ENCODE assay signal across 8 cellular contexts in the genomic region with DNA sequence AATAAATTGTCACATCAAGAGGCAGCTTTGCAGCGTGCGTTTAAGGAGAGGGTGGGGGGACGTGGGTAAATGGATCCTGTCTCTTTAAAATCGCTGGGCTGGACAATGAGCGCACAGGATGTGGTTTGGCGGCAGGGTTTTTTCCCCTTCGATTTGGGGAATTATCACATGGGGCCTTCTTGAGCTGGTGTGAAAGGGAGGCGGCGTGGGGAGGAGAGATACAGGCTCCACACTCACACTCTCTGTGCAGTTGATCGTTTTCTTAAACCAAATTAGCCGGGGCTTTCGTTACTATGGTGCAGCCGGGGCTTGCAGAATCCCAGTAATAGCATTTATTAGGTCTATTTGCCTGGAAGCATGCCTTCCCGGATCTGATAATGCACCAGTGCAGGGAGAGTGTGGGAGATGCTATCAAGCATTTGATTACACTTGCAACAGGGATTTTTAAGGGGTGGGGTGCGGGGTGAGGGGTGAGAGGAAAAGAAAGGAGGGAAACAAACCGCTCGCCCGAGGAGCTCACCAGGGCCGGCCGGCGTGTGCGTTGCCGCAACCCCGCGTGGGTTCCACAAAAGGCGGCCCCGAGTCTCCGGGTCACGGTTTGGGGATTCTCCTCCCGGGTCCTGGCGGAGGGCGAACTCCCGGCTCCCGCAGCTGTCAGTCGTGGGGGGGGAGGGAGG. TPM values are rescaled to one million over a fixed set of nuclear protein-coding genes. Genes with fewer than 3 reads are reported as not detected.
DNase-seq lines count a peak whose midpoint lies in the region; ATAC-seq, FAIRE-seq and TF ChIP-seq lines count a peak whose summit lies in the region.

No MANE protein-coding gene starts in this region.

- no peak for TF ChIP-seq RAD21 in GM12878 (IDR thresholded peaks at IDR 0.05; ENCODE audit: insufficient read depth, low read depth, low read length)

- SMC1A ChIA-PET in GM12878 (lab: Charles Lee; ENCODE audit: uncharacterized antibody, unreplicated experiment), result interaction anchor here (1.5 to 3.3 kb wide), 8 partner anchors 9 to 63 kb away, joined by 3 to 39 read pairs (median 8); partner anchors contain the start of gene GSE1

- TF ChIP-seq POLR2A in GM12878 (IDR thresholded peaks at IDR 0.05; ENCODE audit: low read depth, low read length), result peak; percentile 72

- H2AFZ ChIP-seq in Loucy (ENCODE audit: low read length) (no peak overlapping the region), GM12878 (ENCODE audit: control insufficient read depth, low read depth, low read length) (peak overlapping the region; percentile 72)

- H4K20me1 ChIP-seq in Loucy (ENCODE audit: insufficient read depth, low read length, poor library complexity, severe bottlenecking) (peaks cover 29% of the 10 kb centered on the region), GM12878 (ENCODE audit: control insufficient read depth, insufficient read depth) (no peaks in the 10 kb centered on the region; the same call in 1 of the 2 replicates)

- H3K9me3 ChIP-seq in Loucy (ENCODE audit: insufficient read depth, low read depth, low read length) (no peaks in the 10 kb centered on the region), GM12878 (replicated peaks; ENCODE audit: control insufficient read depth, insufficient read depth, low read length) (no peaks in the 10 kb centered on the region), skeletal muscle satellite cell (replicated peaks; ENCODE audit: low read length) (no peaks in the 10 kb centered on the region)

- H3K4me2 ChIP-seq in Loucy (ENCODE audit: low read depth, low read length, poor library complexity, severe bottlenecking), result peak overlapping the region; percentile 76
- peak overlapping the region; percentile 98 for H3K4me2 ChIP-seq in GM12878 (ENCODE audit: control insufficient read depth, insufficient read depth)
- H3K4me2 ChIP-seq in skeletal muscle satellite cell (ENCODE audit: low read length), result peak overlapping the region; percentile 100

- no peaks in the 10 kb centered on the region for H3K9me2 ChIP-seq in Loucy (replicated peaks; ENCODE audit: low read depth, low read length)

- H3K27me3 ChIP-seq in Loucy (ENCODE audit: insufficient read depth, low read length, poor library complexity, severe bottlenecking) (peaks cover 6% of the 10 kb centered on the region), GM12878 (replicated peaks in 1 of 2; ENCODE audit: control insufficient read depth in 2 of 2, insufficient read depth in 2 of 2, low read length in 1 of 2) (no peaks in the 10 kb centered on the region), skeletal muscle satellite cell (ENCODE audit: control insufficient read depth, insufficient read depth, low read length) (no peaks in the 10 kb centered on the region)

- TF ChIP-seq EP300 in GM12878 (IDR thresholded peaks at IDR 0.05; ENCODE audit: borderline replicate concordance in 1 of 2, control insufficient read depth in 1 of 2, low read depth in 2 of 2, low read length in 2 of 2), result peak; percentile 65 to 78; a peak in 3 of 4 replicates

- in situ Hi-C loops in GM12878 (cut with MboI), result loop anchor here (10.0 to 25.0 kb wide), 2 partner anchors 451 to 942 kb away; partner anchors contain the start of gene COTL1

- H3K4me1 ChIP-seq in Loucy (ENCODE audit: insufficient read depth, low read length, poor library complexity, severe bottlenecking) (peaks cover 24% of the 10 kb centered on the region), GM12878 (ENCODE audit: control insufficient read depth, insufficient read depth, low read length) (peaks cover 13% of the 10 kb centered on the region), skeletal muscle satellite cell (ENCODE audit: control insufficient read depth, insufficient read depth, low read length) (peaks cover 26% of the 10 kb centered on the region)

- intact Hi-C loops in GM12878 (cut with micrococcal nuclease; ENCODE audit: unreplicated experiment), result loop anchor here (2.0 to 10.0 kb wide), 2 partner anchors 109 to 133 kb away; no protein-coding TSS in a partner anchor

- CTCF ChIA-PET in GM12878 (lab: Yijun Ruan, JAX), result interaction anchor here (0.6 to 6.0 kb wide), 16 partner anchors 9 to 897 kb away, joined by 3 to 49 read pairs (median 4); partner anchors contain the start of gene GSE1

- H3K4me3 ChIP-seq in Loucy (ENCODE audit: low read length, poor library complexity, severe bottlenecking) (peak overlapping the region; percentile 98), GM12878 (peak overlapping the region; percentile 95), iPS-11a (ENCODE audit: low read depth, low read length) (peak overlapping the region; percentile 57), skeletal muscle satellite cell (ENCODE audit: low read length) (peak overlapping the region; percentile 92)

- TSS peak; percentile 76 for BruUV-seq in GM12878 (replicated peaks; lab: Mats Ljungman, UMichigan)

- H3K36me3 ChIP-seq in Loucy (ENCODE audit: insufficient read depth, low read length) (no peaks in the 10 kb centered on the region), GM12878 (ENCODE audit: control insufficient read depth in 2 of 2, insufficient read depth in 2 of 2, low read length in 1 of 2) (no peaks in the 10 kb centered on the region), skeletal muscle satellite cell (ENCODE audit: insufficient read depth, low read length) (no peaks in the 10 kb centered on the region)

- H3K9ac ChIP-seq in Loucy (ENCODE audit: low read depth, low read length, poor library complexity, severe bottlenecking) (peak overlapping the region; percentile 100), GM12878 (ENCODE audit: control insufficient read depth, insufficient read depth, low read length) (peak overlapping the region; percentile 83), skeletal muscle satellite cell (ENCODE audit: low read depth, low read length) (peak overlapping the region; percentile 78)

- H3F3A ChIP-seq in Loucy (ENCODE audit: low read depth), result peaks cover 4% of the 10 kb centered on the region

- H3K79me2 ChIP-seq in Loucy (ENCODE audit: insufficient read depth, low read length) (peaks cover 52% of the 10 kb centered on the region), GM12878 (ENCODE audit: control insufficient read depth, insufficient read depth, low read length) (peaks cover 46% of the 10 kb centered on the region)

- peak overlapping the region; percentile 97 for H3K27ac ChIP-seq in GM12878 (ENCODE audit: control insufficient read depth, insufficient read depth)

- POLR2A ChIA-PET in GM12878 (lab: Charles Lee), result interaction anchor here (1.2 to 3.4 kb wide), 7 partner anchors 10 to 106 kb away, joined by 3 to 34 read pairs (median 7); partner anchors contain the start of gene GSE1

- RAD21 ChIA-PET in GM12878 (lab: Charles Lee; ENCODE audit: unreplicated experiment), result interaction anchor here (0.7 to 3.9 kb wide), 16 partner anchors 9 to 439 kb away, joined by 3 to 47 read pairs (median 6); partner anchors contain the start of gene GSE1

- TF ChIP-seq CTCF in Loucy (conservative IDR thresholded peaks at IDR 0.05; ENCODE audit: low read length) (no peak), GM12878 (IDR thresholded peaks at IDR 0.05 in 2 of 3, conservative IDR thresholded peaks at IDR 0.05 in 1 of 3; ENCODE audit: control insufficient read depth in 2 of 3, extremely low read depth in 1 of 3, insufficient read depth in 1 of 3, low read depth in 3 of 3, low read length in 3 of 3) (no peak)

- peak; percentile 98 for FAIRE-seq in GM12878 (lab: Jason Lieb, UNC)

- ATAC-seq in GM12878, result peak; percentile 76

- under 1% methylated on average over 29 of the region's 35 CpGs for WGBS in GM12878 (ENCODE audit: insufficient coverage, insufficient replicate concordance, low lambda C conversion rate, missing lambda C conversion rate)

- DNase-seq in GM03348 (ENCODE audit: low spot score) (peak; percentile 89), H4 (ENCODE audit: low spot score) (peak; percentile 92), T-helper 22 cell (ENCODE audit: low read depth) (peak; percentile 38), GM12878 (ENCODE audit: low read depth, low spot score) (peak; percentile 85), mesenteric fat pad (ENCODE audit: low spot score) (no peak)

TF ChIP-seq in GM12878, 131 proteins besides CTCF, POLR2A, EP300 and RAD21 (continues in another document):
- peak; percentile 73; the same call in 1 of the 2 replicates for TF ChIP-seq PAX5 (IDR thresholded peaks at IDR 0.05; ENCODE audit: borderline replicate concordance, low read depth, low read length)
- no peak for TF ChIP-seq MYC (IDR thresholded peaks at IDR 0.05; ENCODE audit: insufficient read depth, insufficient read length, insufficient replicate concordance, low read length, severe bottlenecking)
- TF ChIP-seq, protein P1, sequence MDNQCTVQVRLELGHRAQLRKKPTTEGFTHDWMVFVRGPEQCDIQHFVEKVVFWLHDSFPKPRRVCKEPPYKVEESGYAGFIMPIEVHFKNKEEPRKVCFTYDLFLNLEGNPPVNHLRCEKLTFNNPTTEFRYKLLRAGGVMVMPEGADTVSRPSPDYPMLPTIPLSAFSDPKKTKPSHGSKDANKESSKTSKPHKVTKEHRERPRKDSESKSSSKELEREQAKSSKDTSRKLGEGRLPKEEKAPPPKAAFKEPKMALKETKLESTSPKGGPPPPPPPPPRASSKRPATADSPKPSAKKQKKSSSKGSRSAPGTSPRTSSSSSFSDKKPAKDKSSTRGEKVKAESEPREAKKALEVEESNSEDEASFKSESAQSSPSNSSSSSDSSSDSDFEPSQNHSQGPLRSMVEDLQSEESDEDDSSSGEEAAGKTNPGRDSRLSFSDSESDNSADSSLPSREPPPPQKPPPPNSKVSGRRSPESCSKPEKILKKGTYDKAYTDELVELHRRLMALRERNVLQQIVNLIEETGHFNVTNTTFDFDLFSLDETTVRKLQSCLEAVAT (IDR thresholded peaks at IDR 0.05), result peak; percentile 91
- no peak for TF ChIP-seq PAX8 (IDR thresholded peaks at IDR 0.05)

RNA-seq across cellular contexts. Expression of gene GSE1, which starts 58.9 kb away (rescaled TPM):
- 8.0 and 11.9 TPM in 2 replicates for total RNA-seq in H4 (2014; rRNA removed; shearing (Covaris generic))
- total RNA-seq in GM12878 (2013; cell fraction: nucleolus; rRNA removed), result 259 and 283 TPM in 2 replicates
- total RNA-seq in GM12878 (2014; rRNA removed), result 19.1 and 19.2 TPM in 2 replicates
- 11.9 and 12.3 TPM in 2 replicates for total RNA-seq in GM12878 (2014; rRNA removed; fragmentation: Illumina TruSeq; extraction: Trizol)
- total RNA-seq in GM12878 (2021), result 49.8 and 58.7 TPM in 2 replicates
- polyA plus RNA-seq in GM12878 (2011; ENCODE audit: low read depth), result 11.7 TPM
- 16.1 and 19.8 TPM in 2 replicates for polyA plus RNA-seq in GM12878 (2011; rRNA removed)
- 15.1 and 20.5 TPM in 2 replicates for polyA plus RNA-seq in GM12878 (2011; cell fraction: cytosol; rRNA removed)
- polyA plus RNA-seq in GM12878 (2011; cell fraction: nucleus; rRNA removed), result 112 and 143 TPM in 2 replicates
- 23.5 and 23.9 TPM in 2 replicates for polyA plus RNA-seq in GM12878 (2012)
- 27.1 and 31.1 TPM in 2 replicates for polyA plus RNA-seq in GM12878 (2014; fragmentation: Illumina TruSeq; extraction: Trizol)
- 1 to 10 TPM; 4.6 to 5.1 TPM for polyA plus RNA-seq in GM12878 (2014; fragmentation: Nextera tagmentation; extraction: Ambion mirVana)
- 26.8 and 28.1 TPM in 2 replicates for polyA plus RNA-seq in GM12878 (2014; rRNA removed)
- polyA plus RNA-seq in GM12878 (2016; fragmentation: Nextera tagmentation; extraction: Ambion mirVana), result 10 to 100 TPM; 14.6 to 17.3 TPM
- 22.6 and 35.7 TPM in 2 replicates for polyA minus RNA-seq in GM12878 (2011; rRNA and poly(A)+ RNA removed)
- 19.0 and 21.0 TPM in 2 replicates for polyA minus RNA-seq in GM12878 (2011; cell fraction: cytosol; rRNA and poly(A)+ RNA removed)
- 33.7 and 54.0 TPM in 2 replicates for polyA minus RNA-seq in GM12878 (2011; cell fraction: nucleus; rRNA and poly(A)+ RNA removed)
- total RNA-seq in skeletal muscle satellite cell (2012; rRNA removed), result 23.6 and 27.6 TPM in 2 replicates
- 129 TPM for total RNA-seq in mesenteric fat pad
